Comparison of ENCODE assay signal across 19 cellular contexts in the genomic region with DNA sequence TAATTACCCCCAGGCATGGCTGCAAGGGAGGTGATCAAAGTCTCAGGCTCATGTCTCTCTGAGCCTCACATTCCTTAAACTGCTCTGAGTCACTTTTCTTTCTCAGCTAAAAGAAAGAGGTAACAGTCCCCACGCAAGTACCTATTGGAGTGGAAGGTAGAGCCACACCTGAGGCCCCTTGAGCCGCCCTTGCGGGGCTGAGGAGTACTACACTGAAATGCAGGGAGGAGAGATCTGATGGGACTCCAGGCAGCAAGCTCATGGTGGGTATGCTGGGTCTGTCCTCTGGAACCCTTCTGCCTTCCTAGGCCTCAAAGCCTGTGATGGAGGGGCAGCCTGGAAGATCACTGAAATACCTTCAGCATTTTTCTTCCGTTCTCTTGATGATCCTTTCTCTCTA.
"Had no signal": no experiment of that assay in that cellular context is flagged by ENCODE, and none has a peak within 500 bp of the region (broad histone marks: within the 10 kb centered on the region; RNA-seq: fewer than 3 reads in every experiment).

No MANE protein-coding gene starts in this region.

- H3K27ac ChIP-seq: coronary artery, heart left ventricle, neutrophil, psoas muscle, sigmoid colon, skin epidermis, stomach had no signal

- H3K27ac Mint-ChIP-seq: naive thymus-derived CD4-positive, alpha-beta T cell; nephron progenitor cell; type B pancreatic cell had no signal

- H3K36me3 ChIP-seq: heart left ventricle, neutrophil, sigmoid colon, stomach had no signal

- H3K27me3 Mint-ChIP-seq: naive thymus-derived CD4-positive, alpha-beta T cell; type B pancreatic cell had no signal

- ATAC-seq: esophagus mucosa; heart left ventricle; left colon; left ventricle myocardium superior; naive thymus-derived CD4-positive, alpha-beta T cell; psoas muscle had no signal

- H3K36me3 Mint-ChIP-seq: naive thymus-derived CD4-positive, alpha-beta T cell; type B pancreatic cell had no signal

- H3K4me3 ChIP-seq: coronary artery, heart left ventricle, lung, psoas muscle, sigmoid colon, skin epidermis, stomach had no signal

- H3K4me1 ChIP-seq: psoas muscle, sigmoid colon, stomach had no signal

- H3K4me1 Mint-ChIP-seq: naive thymus-derived CD4-positive, alpha-beta T cell; nephron progenitor cell had no signal

- H3K9me3 ChIP-seq: heart left ventricle, neutrophil, psoas muscle, stomach had no signal

- H3K27me3 ChIP-seq: heart left ventricle, neutrophil, sigmoid colon, stomach had no signal

- DNase-seq: effector CD8-positive, alpha-beta T cell; heart left ventricle; left colon; left ventricle myocardium superior; naive thymus-derived CD4-positive, alpha-beta T cell; nephron progenitor cell; psoas muscle; retina; sigmoid colon; stimulated activated CD4-positive, alpha-beta T cell treated with anti-CD3 and anti-CD28 coated beads, Interleukin-2, amount 100 ng/mL, for 24 hours; stimulated activated naive CD4-positive, alpha-beta T cell; stomach; substantia nigra had no signal

- H3K4me3 Mint-ChIP-seq: naive thymus-derived CD4-positive, alpha-beta T cell; nephron progenitor cell; type B pancreatic cell had no signal

- H3K9me3 Mint-ChIP-seq: nephron progenitor cell, type B pancreatic cell had no signal
